Comparison of ENCODE assay signal across 1 cellular context in genomic region chr13:27979765-27980279, GRCh38.
A peak's percentile ranks its signal among the peaks of the same experiment; 100 is the strongest.
TF ChIP-seq lines count a peak whose summit lies in the region.

No MANE protein-coding gene starts in this region.

TF ChIP-seq in H1, 55 proteins besides CTCF, POLR2A, EP300 and RAD21:
- TF ChIP-seq CBX8 (IDR thresholded peaks at IDR 0.05; ENCODE audit: borderline replicate concordance, low read depth, low read length) (peak; percentile 89; the same call in 1 of the 2 replicates), YY1 (IDR thresholded peaks at IDR 0.05; ENCODE audit: low read depth, low read length) (no peak), TAF1 (IDR thresholded peaks at IDR 0.05; ENCODE audit: low read depth, low read length) (no peak), ATF2 (IDR thresholded peaks at IDR 0.05; ENCODE audit: low read length) (no peak), BCL11A (IDR thresholded peaks at IDR 0.05; ENCODE audit: low read depth in 2 of 2, low read length in 2 of 2) (no peak), E2F6 (IDR thresholded peaks at IDR 0.05) (no peak), EZH2 (IDR thresholded peaks at IDR 0.05; ENCODE audit: low read depth, low read length, severe bottlenecking) (peak; percentile 91)
